8 cellular contexts compared by ENCODE assay signal in the genomic region with DNA sequence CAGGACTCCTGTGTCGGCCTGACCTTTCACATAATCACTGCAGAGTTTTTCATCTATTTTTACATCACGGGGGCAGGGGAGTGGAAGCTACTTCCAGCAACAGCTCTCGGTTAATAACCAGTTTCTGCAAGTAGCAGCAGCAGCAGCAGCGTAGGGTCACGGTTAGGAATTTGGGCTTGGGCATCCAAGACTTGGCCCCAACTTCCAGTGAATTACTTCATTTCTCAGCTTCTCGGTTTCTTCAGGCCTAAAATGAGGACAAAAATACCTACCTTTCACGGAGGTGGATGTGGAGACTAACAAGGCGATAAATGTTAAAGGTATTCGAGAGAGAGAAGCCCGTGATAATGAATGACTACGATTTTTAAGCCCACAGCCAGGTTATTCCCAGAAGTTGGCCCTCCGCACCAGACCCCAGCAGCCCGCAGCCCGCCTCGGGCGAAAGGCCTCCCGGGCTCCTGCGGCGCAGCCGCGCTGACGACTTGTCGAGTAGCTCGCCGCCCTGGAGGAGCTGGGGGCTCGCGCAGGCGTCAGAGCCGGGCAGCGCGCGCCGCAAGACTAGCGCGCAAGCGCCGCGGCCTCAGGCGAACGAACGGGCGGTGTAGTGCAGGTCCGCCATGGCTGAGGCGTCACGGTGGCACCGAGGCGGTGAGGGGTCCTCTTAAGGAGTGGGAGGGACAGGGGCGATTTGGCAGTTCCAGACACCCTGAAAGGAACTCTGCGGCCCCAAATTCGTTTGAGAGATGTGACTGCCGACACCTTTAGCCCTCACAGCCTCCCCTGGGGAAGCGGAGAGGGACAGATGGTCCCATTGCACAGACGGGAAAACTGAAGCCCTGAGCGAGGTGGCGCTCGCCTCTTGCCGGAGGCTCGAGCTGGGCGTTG. TPM values are rescaled to one million over a fixed set of nuclear protein-coding genes. Genes with fewer than 3 reads are reported as not detected.
DNase-seq lines count a peak whose midpoint lies in the region; ATAC-seq and TF ChIP-seq lines count a peak whose summit lies in the region.

Gene PKD2L2, plus strand, starts transcription at position 583 of the 885 bp plus-strand sequence. Its CDS starts 35 bp downstream, at position 618.

- TF ChIP-seq POLR2A in thyroid gland (IDR thresholded peaks at IDR 0.05): no peak

- peak within 1 kb of the TSS; percentile 89 for H3K27ac Mint-ChIP-seq in activated naive CD4-positive, alpha-beta T cell treated with anti-CD3 and anti-CD28 coated beads, Interleukin-2, amount 10 ng/mL, durations not matched to agents 7 days and 5 days

- H3K36me3 ChIP-seq in parathyroid adenoma (ENCODE audit: control insufficient read depth, insufficient read depth, low read length): no peaks in the 10 kb centered on the region
- no peaks in the 10 kb centered on the region for H3K36me3 ChIP-seq in thyroid gland

- H3K79me2 ChIP-seq in parathyroid adenoma: no peaks in the 10 kb centered on the region

- peaks cover 21% of the 10 kb centered on the region for H3K4me1 Mint-ChIP-seq in activated naive CD4-positive, alpha-beta T cell treated with anti-CD3 and anti-CD28 coated beads, Interleukin-2, amount 10 ng/mL, durations not matched to agents 7 days and 5 days

- no peak within 1 kb of the TSS for H3K4me2 ChIP-seq in parathyroid adenoma (ENCODE audit: low read length)

- H3K9ac ChIP-seq in parathyroid adenoma: no peak within 1 kb of the TSS

- peak within 1 kb of the TSS; percentile 48 for H2AFZ ChIP-seq in parathyroid adenoma

- WGBS in thyroid gland, 2 donors: 30 to 36% methylated on average over 33 of the region's 59 CpGs

- no peak within 1 kb of the TSS for H3K4me3 ChIP-seq in parathyroid adenoma (ENCODE audit: low read depth, low read length)
- H3K4me3 ChIP-seq in thyroid gland (replicated peaks in 1 of 3): peak within 1 kb of the TSS in 1 of 3 donors; percentile 13

- CTCF ChIA-PET in activated naive CD4-positive, alpha-beta T cell treated with anti-CD3 and anti-CD28 coated beads, Interleukin-2, amount 10 ng/mL, durations not matched to agents 7 days and 5 days (lab: Charles Lee): interaction anchor here (0.6 to 1.9 kb wide), 7 partner anchors 9 to 463 kb away, joined by 3 to 6 read pairs (median 3); partner anchors contain the start of gene KDM3B

- DNase-seq in NCI-H2029 (lab: John Stamatoyannopoulos, UW) (peak; percentile 67), NCI-H2029 treated with DMSO at 0.1 percent for 48 hours (lab: John Stamatoyannopoulos, UW) (no peak), SK-MEL-5 (ENCODE audit: low read depth, low spot score) (peak; percentile 89), Right ventricle myocardium inferior (ENCODE audit: missing footprints) (peak; percentile 94), thyroid gland (peak; percentile 59 to 63)
- DNase-seq in activated naive CD4-positive, alpha-beta T cell treated with anti-CD3 and anti-CD28 coated beads, Interleukin-2, amount 10 ng/mL, durations not matched to agents 7 days and 5 days: peak; percentile 83

- H3K9me3 ChIP-seq in parathyroid adenoma (ENCODE audit: control insufficient read depth, low read length) (no peaks in the 10 kb centered on the region), thyroid gland (no peaks in the 10 kb centered on the region)

- in situ Hi-C loops in SK-MEL-5 (cut with HindIII; ENCODE audit: low pct_unique_long_range_greater_than_20kb, low sequenced_read_pairs): no loop called here

- peak within 1 kb of the TSS; percentile 54 for H3K27ac ChIP-seq in parathyroid adenoma
- peak within 1 kb of the TSS in 1 of 3 donors; percentile 48 for H3K27ac ChIP-seq in thyroid gland

- H3K27me3 ChIP-seq in parathyroid adenoma (ENCODE audit: control insufficient read depth, insufficient read depth, low read length): no peaks in the 10 kb centered on the region
- no peaks in the 10 kb centered on the region for H3K27me3 ChIP-seq in thyroid gland

- H3K4me1 ChIP-seq in parathyroid adenoma: peaks cover 18% of the 10 kb centered on the region
- H3K4me1 ChIP-seq in thyroid gland: peaks cover 0 to 3% of the 10 kb centered on the region in 2 donors

- no peaks in the 10 kb centered on the region for H3K9me3 Mint-ChIP-seq in activated naive CD4-positive, alpha-beta T cell treated with anti-CD3 and anti-CD28 coated beads, Interleukin-2, amount 10 ng/mL, durations not matched to agents 7 days and 5 days

- intact Hi-C loops in Right ventricle myocardium inferior (cut with DNase I): loop anchor here (2.0 kb wide), 1 partner anchor 52 kb away; no protein-coding TSS in a partner anchor
- intact Hi-C loops in thyroid gland (cut with DNase I): no loop called here

- H3K27me3 Mint-ChIP-seq in activated naive CD4-positive, alpha-beta T cell treated with anti-CD3 and anti-CD28 coated beads, Interleukin-2, amount 10 ng/mL, durations not matched to agents 7 days and 5 days: peaks cover 11% of the 10 kb centered on the region

- ATAC-seq in HG03066 (IDR thresholded peaks at IDR 0.05; ENCODE audit: low read depth, unreplicated experiment) (peak; percentile 94), Right ventricle myocardium inferior (peak; percentile 98)

- peak within 1 kb of the TSS; percentile 76 for H3K4me3 Mint-ChIP-seq in activated naive CD4-positive, alpha-beta T cell treated with anti-CD3 and anti-CD28 coated beads, Interleukin-2, amount 10 ng/mL, durations not matched to agents 7 days and 5 days

- TF ChIP-seq CTCF in parathyroid adenoma (IDR thresholded peaks at IDR 0.05) (no peak), thyroid gland (IDR thresholded peaks at IDR 0.05) (no peak)

- H3K36me3 Mint-ChIP-seq in activated naive CD4-positive, alpha-beta T cell treated with anti-CD3 and anti-CD28 coated beads, Interleukin-2, amount 10 ng/mL, durations not matched to agents 7 days and 5 days: peaks cover 5% of the 10 kb centered on the region

RNA-seq across cellular contexts. Expression of gene PKD2L2, which starts in this region (rescaled TPM):
- 0.11 TPM in 2 replicates for total RNA-seq in SK-MEL-5 (2014; rRNA removed; shearing (Covaris generic))
- not detected in 2 replicates for polyA plus RNA-seq in SK-MEL-5 (2015; cell fraction: cytosol; rRNA removed)
- not detected in 2 replicates for polyA plus RNA-seq in SK-MEL-5 (2015; cell fraction: nucleus; rRNA removed)
- total RNA-seq in Right ventricle myocardium inferior (0.81 TPM), thyroid gland (not detected)

Comparison
In these comparisons a context has a peak if more than half of its experiments do, and no peak if none do; other contexts are left out.
1. Peak in DNase-seq in SK-MEL-5; RNA of the gene not detected or under 1 TPM.
2. Peak in DNase-seq and ATAC-seq in Right ventricle myocardium inferior; RNA of the gene not detected or under 1 TPM.
3. Peak in DNase-seq in thyroid gland; RNA of the gene not detected or under 1 TPM.